In genomic region chr17:2011421-2012371, GRCh38 we compare ENCODE assay signal across 9 cellular contexts. TPM values are rescaled to one million over a fixed set of nuclear protein-coding genes. Genes with fewer than 3 reads are reported as not detected.
DNase-seq lines count a peak whose midpoint lies in the region; ATAC-seq and TF ChIP-seq lines count a peak whose summit lies in the region.
"Had no signal": no experiment of that assay in that cellular context is flagged by ENCODE, and none has a peak within 500 bp of the region (broad histone marks: within the 10 kb centered on the region; RNA-seq: fewer than 3 reads in every experiment).

No MANE protein-coding gene starts in this region.

- DNase-seq in GM03348 (ENCODE audit: low spot score) = peak; percentile 86
- peak; percentile 97 for DNase-seq in PC-9
- DNase-seq in fibroblast of the conjunctiva (ENCODE audit: low read depth) = peak; percentile 68
- no peak for DNase-seq in sigmoid colon
- no peak for DNase-seq in activated effector memory CD4-positive, alpha-beta T cell treated with anti-CD3 and anti-CD28 coated beads, Interleukin-2, amount 50 U/mL, for 16 hours
- no peak for DNase-seq in activated naive CD8-positive, alpha-beta T cell treated with anti-CD3 and anti-CD28 coated beads, Interleukin-2, amount 50 U/mL, for 24 hours
- DNase-seq in hippocampal formation (lab: John Stamatoyannopoulos, UW) = no peak

- H3K4me1 Mint-ChIP-seq in activated naive CD8-positive, alpha-beta T cell treated with anti-CD3 and anti-CD28 coated beads, Interleukin-2, amount 50 U/mL, for 24 hours = no peaks in the 10 kb centered on the region

- no peaks in the 10 kb centered on the region for H3K79me2 ChIP-seq in PC-9 (ENCODE audit: low read depth)

- H3K36me3 ChIP-seq in PC-9 (ENCODE audit: low read depth) (no peaks in the 10 kb centered on the region), sigmoid colon (no peaks in the 10 kb centered on the region)

- POLR2A ChIA-PET in PC-9 (lab: Charles Lee; ENCODE audit: unreplicated experiment) = interaction anchor here (0.6 to 1.1 kb wide), 7 partner anchors 16 to 620 kb away, joined by 3 to 12 read pairs (median 7); no protein-coding TSS in a partner anchor

- 35 to 46% methylated on average over 23 of the region's 23 CpGs for WGBS in sigmoid colon, 2 donors

- no peaks in the 10 kb centered on the region for H3K9me3 Mint-ChIP-seq in activated naive CD8-positive, alpha-beta T cell treated with anti-CD3 and anti-CD28 coated beads, Interleukin-2, amount 50 U/mL, for 24 hours
- H3K9me3 Mint-ChIP-seq: T-helper 1 cell treated with Interleukin-12 subunit alpha and Interleukin-12 subunit beta and Interleukin-4 antibody, amounts not matched to agents 30 μg/mL and 1 μg/mL, for 36 hours had no signal

- no peaks in the 10 kb centered on the region for H3K9me3 ChIP-seq in PC-9 (ENCODE audit: insufficient read depth, low read depth)
- H3K9me3 ChIP-seq in sigmoid colon = peaks cover 0 to 4% (median 0%) of the 10 kb centered on the region in 4 donors

- no peak for TF ChIP-seq POLR2A in sigmoid colon (IDR thresholded peaks at IDR 0.05)

- no TSS peak for BruUV-seq in PC-9 (replicated peaks; lab: Mats Ljungman, UMichigan)

- no peak overlapping the region for H3K27ac Mint-ChIP-seq in activated naive CD8-positive, alpha-beta T cell treated with anti-CD3 and anti-CD28 coated beads, Interleukin-2, amount 50 U/mL, for 24 hours
- H3K27ac Mint-ChIP-seq: T-helper 1 cell treated with Interleukin-12 subunit alpha and Interleukin-12 subunit beta and Interleukin-4 antibody, amounts not matched to agents 30 μg/mL and 1 μg/mL, for 36 hours had no signal

- CTCF ChIA-PET in PC-9 (lab: Charles Lee) = interaction anchor here (0.8 to 1.1 kb wide), 2 partner anchors 14 to 103 kb away, joined by 3 to 6 read pairs; no protein-coding TSS in a partner anchor

- no peak for TF ChIP-seq EP300 in sigmoid colon (IDR thresholded peaks at IDR 0.05)

- no peak for ATAC-seq in activated naive CD8-positive, alpha-beta T cell treated with anti-CD3 and anti-CD28 coated beads, Interleukin-2, amount 50 U/mL, for 24 hours
- no peak for ATAC-seq in GM18873 (IDR thresholded peaks at IDR 0.05; ENCODE audit: low FRiP score, unreplicated experiment)

- peaks cover 43% of the 10 kb centered on the region for H3F3A ChIP-seq in PC-9 (ENCODE audit: insufficient read depth, low read depth)

- H3K27me3 ChIP-seq in PC-9 (ENCODE audit: insufficient read depth, low read depth) = no peaks in the 10 kb centered on the region
- peaks cover 0 to 8% (median 0%) of the 10 kb centered on the region in 3 donors for H3K27me3 ChIP-seq in sigmoid colon

- no peaks in the 10 kb centered on the region for H4K20me1 ChIP-seq in PC-9 (ENCODE audit: insufficient read depth)

- peak overlapping the region; percentile 73 for H3K4me2 ChIP-seq in PC-9

- peak overlapping the region; percentile 61 for H2AFZ ChIP-seq in PC-9

- no peak overlapping the region for H3K4me3 Mint-ChIP-seq in activated naive CD8-positive, alpha-beta T cell treated with anti-CD3 and anti-CD28 coated beads, Interleukin-2, amount 50 U/mL, for 24 hours
- H3K4me3 Mint-ChIP-seq: T-helper 1 cell treated with Interleukin-12 subunit alpha and Interleukin-12 subunit beta and Interleukin-4 antibody, amounts not matched to agents 30 μg/mL and 1 μg/mL, for 36 hours had no signal

- peaks cover 55% of the 10 kb centered on the region for H3K4me1 ChIP-seq in PC-9 (replicated peaks; ENCODE audit: insufficient read depth)
- no peaks in the 10 kb centered on the region for H3K4me1 ChIP-seq in sigmoid colon

- peaks cover 7% of the 10 kb centered on the region for H3K27me3 Mint-ChIP-seq in activated naive CD8-positive, alpha-beta T cell treated with anti-CD3 and anti-CD28 coated beads, Interleukin-2, amount 50 U/mL, for 24 hours

- no peaks in the 10 kb centered on the region for H3K36me3 Mint-ChIP-seq in activated naive CD8-positive, alpha-beta T cell treated with anti-CD3 and anti-CD28 coated beads, Interleukin-2, amount 50 U/mL, for 24 hours (ENCODE audit: low read depth)

- H3K9me2 ChIP-seq in PC-9 (ENCODE audit: insufficient read depth) = no peaks in the 10 kb centered on the region

- intact Hi-C loops in PC-9 (cut with micrococcal nuclease; ENCODE audit: unreplicated experiment) = loop anchor here (10.0 kb wide), 1 partner anchor 297 kb away; the partner anchor contains the start of gene TLCD2
- intact Hi-C loops in sigmoid colon (cut with DNase I) = no loop called here

- H3K27ac ChIP-seq in PC-9 = peak overlapping the region; percentile 85
- peak overlapping the region; percentile 4 to 62 (median 24) for H3K27ac ChIP-seq in sigmoid colon

- H3K4me3 ChIP-seq in PC-9 (peak overlapping the region; percentile 42), sigmoid colon (no peak overlapping the region)

- TF ChIP-seq CTCF in PC-9 (conservative IDR thresholded peaks at IDR 0.05) (no peak), sigmoid colon (IDR thresholded peaks at IDR 0.05) (no peak)

RNA-seq across cellular contexts. Expression of gene RTN4RL1, which starts 13.4 kb away (rescaled TPM):
- total RNA-seq in PC-9 (2021) (0.13 and 0.35 TPM in 2 replicates), sigmoid colon (under 1 TPM; 0.16 to 0.71 (median 0.48) TPM)
- polyA plus RNA-seq in sigmoid colon = under 1 TPM in 2 of 3 donors, not detected in 1; under 0.01 to 0.69 TPM

RNA-seq across cellular contexts. Expression of gene DPH1, which starts 18.3 kb away (rescaled TPM):
- 36.7 and 44.9 TPM in 2 replicates for total RNA-seq in PC-9 (2021)
- total RNA-seq in sigmoid colon = 10 to 100 TPM; 27.6 to 60.1 (median 38.8) TPM
- polyA plus RNA-seq in sigmoid colon = 10 to 100 TPM in 2 of 3 donors, 1 to 10 TPM in 1; 7.2 to 26.6 (median 12.0) TPM

RNA-seq across cellular contexts. Expression of gene OVCA2, which starts 30.1 kb away (rescaled TPM):
- total RNA-seq in PC-9 (2021) = 34.4 and 35.4 TPM in 2 replicates
- total RNA-seq in sigmoid colon = 10 to 100 TPM; 26.3 to 43.0 (median 32.9) TPM
- polyA plus RNA-seq in sigmoid colon = 10 to 100 TPM; 61.3 to 66.8 (median 63.3) TPM

RNA-seq across cellular contexts. Expression of gene HIC1, which starts 43.2 kb away (rescaled TPM):
- 0.63 and 1.6 TPM in 2 replicates for total RNA-seq in PC-9 (2021)
- total RNA-seq in sigmoid colon = 10 to 100 TPM; 10.4 to 44.9 (median 24.8) TPM
- polyA plus RNA-seq in sigmoid colon = 1 to 10 TPM; 1.6 to 5.4 (median 5.1) TPM

Comparison
In these comparisons a context has a peak if more than half of its experiments do, and no peak if none do; other contexts are left out.
1. DNase-seq: peak in GM03348 (single experiment), PC-9 (2 of 2) and fibroblast of the conjunctiva (single experiment); none in sigmoid colon (single experiment), activated effector memory CD4-positive, alpha-beta T cell treated with anti-CD3 and anti-CD28 coated beads, Interleukin-2, amount 50 U/mL, for 16 hours (single experiment), activated naive CD8-positive, alpha-beta T cell treated with anti-CD3 and anti-CD28 coated beads, Interleukin-2, amount 50 U/mL, for 24 hours (single experiment) and hippocampal formation (0 of 2).